In the genomic region with DNA sequence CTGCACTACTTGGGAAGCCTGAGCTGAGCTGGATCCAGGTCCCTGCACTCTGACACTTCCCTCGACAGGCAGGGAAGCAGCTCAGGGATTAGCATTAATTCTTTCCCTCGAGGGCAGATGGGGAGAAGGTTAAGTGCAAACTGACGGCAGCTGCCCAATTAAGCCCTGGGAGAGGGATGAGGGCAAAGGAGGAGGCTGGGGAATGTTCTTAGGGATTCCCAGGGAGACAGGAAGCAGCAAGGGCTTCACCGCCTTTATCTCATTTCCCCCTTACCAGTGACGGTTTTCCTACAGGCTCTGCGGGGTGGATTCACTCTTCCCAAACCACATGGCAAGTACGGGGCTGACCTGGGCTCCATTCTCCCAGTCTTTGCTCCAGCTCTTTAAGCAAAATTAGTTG, we compare ENCODE assay signal across 17 cellular contexts.
DNase-seq lines count a peak whose midpoint lies in the region; ATAC-seq, FAIRE-seq and TF ChIP-seq lines count a peak whose summit lies in the region.
"Had no signal": no experiment of that assay in that cellular context is flagged by ENCODE, and none has a peak within 500 bp of the region (broad histone marks: within the 10 kb centered on the region; RNA-seq: fewer than 3 reads in every experiment).

No MANE protein-coding gene starts in this region.

- POLR2A ChIA-PET in H1 (lab: Charles Lee; ENCODE audit: partially characterized antibody), result interaction anchor here (0.5 kb wide), 1 partner anchor 13 kb away, joined by 3 read pairs; no protein-coding TSS in a partner anchor
- POLR2A ChIA-PET in T-cell (lab: Charles Lee), result interaction anchor here in 1 of 2 donors (0.6 kb wide), 1 partner anchor 119 kb away, joined by 3 read pairs; no protein-coding TSS in a partner anchor

- no peak overlapping the region for H2BK15ac ChIP-seq in H1 (ENCODE audit: low read length)
- H2BK15ac ChIP-seq in neuronal stem cell (ENCODE audit: low read length), result no peak overlapping the region

- no peaks in the 10 kb centered on the region for H3K9me3 ChIP-seq in H1 (ENCODE audit: insufficient read depth in 2 of 2, low read depth in 1 of 2, low read length in 1 of 2)
- no peaks in the 10 kb centered on the region for H3K9me3 ChIP-seq in neuronal stem cell (replicated peaks in 1 of 2; ENCODE audit: control insufficient read depth in 2 of 2, insufficient read depth in 1 of 2, low read depth in 1 of 2, low read length in 2 of 2)
- H3K9me3 ChIP-seq: BLaER1 treated with 17β-estradiol and CSF1 and Interleukin-3, amounts not matched to agents 10 nM and 100 nM; body of pancreas had no signal

- no peak for TF ChIP-seq POLR2A in H1 (IDR thresholded peaks at IDR 0.05; ENCODE audit: control extremely low read depth in 1 of 2, low read depth in 2 of 2, low read length in 2 of 2)

- TF ChIP-seq EP300 in H1 (IDR thresholded peaks at IDR 0.05; ENCODE audit: borderline replicate concordance in 1 of 2, low read depth in 2 of 2, low read length in 2 of 2), result no peak

- H2AFZ ChIP-seq in H1 (ENCODE audit: low read length) (peak overlapping the region; percentile 74; the same call in 1 of the 2 replicates), neuronal stem cell (ENCODE audit: low read length) (peak overlapping the region; percentile 35)

- H4K91ac ChIP-seq in H1 (replicated peaks; ENCODE audit: insufficient read length, low read length) (no peak overlapping the region), neuronal stem cell (ENCODE audit: low read depth, low read length, poor library complexity) (no peak overlapping the region)

- no peaks in the 10 kb centered on the region for H3K23me2 ChIP-seq in H1 (ENCODE audit: low read depth, low read length)

- ATAC-seq in T-cell (replicated peaks in 1 of 4) (no peak), GM18498 (IDR thresholded peaks at IDR 0.05; ENCODE audit: unreplicated experiment) (no peak)
- ATAC-seq: body of pancreas; stimulated activated effector memory CD8-positive, alpha-beta T cell treated with anti-CD3 and anti-CD28 coated beads, Interleukin-12 subunit alpha, Interleukin-12 subunit beta, amount 100 ng/mL, for 72 hours had no signal

- no peak overlapping the region for H3K27ac ChIP-seq in H1 (ENCODE audit: low read depth, low read length)
- no peak overlapping the region for H3K27ac ChIP-seq in neuronal stem cell (replicated peaks; ENCODE audit: low read length)
- H3K27ac ChIP-seq: BLaER1 treated with 17β-estradiol and CSF1 and Interleukin-3, amounts not matched to agents 10 nM and 100 nM; body of pancreas had no signal

- H3K36me3 ChIP-seq in H1 (ENCODE audit: control insufficient read depth in 2 of 4, insufficient read depth in 4 of 4, low read length in 3 of 4) (no peaks in the 10 kb centered on the region), neuronal stem cell (replicated peaks in 1 of 2; ENCODE audit: control insufficient read depth in 2 of 2, insufficient read depth in 2 of 2, low read length in 2 of 2) (no peaks in the 10 kb centered on the region)
- H3K36me3 ChIP-seq: BLaER1 treated with 17β-estradiol and CSF1 and Interleukin-3, amounts not matched to agents 10 nM and 100 nM had no signal

- 71% methylated on average over 7 of the region's 7 CpGs; no CpG with 5 or more reads in 1 of the 2 experiments for WGBS in H1 (ENCODE audit: extremely low coverage in 1 of 2, insufficient coverage in 1 of 2, insufficient read length in 1 of 2, insufficient replicate concordance in 2 of 2, low coverage in 1 of 2, low lambda C conversion rate in 2 of 2, missing lambda C conversion rate in 1 of 2), 2 experiments
- WGBS in neuronal stem cell (ENCODE audit: extremely low coverage in 2 of 2, insufficient read length in 2 of 2, insufficient replicate concordance in 1 of 2), 2 donors, result no CpG with 5 or more reads among the region's 7 CpGs

- no peak overlapping the region for H2BK120ac ChIP-seq in H1 (replicated peaks; ENCODE audit: low read depth, low read length)
- no peak overlapping the region for H2BK120ac ChIP-seq in neuronal stem cell (ENCODE audit: low read depth, low read length)

- TF ChIP-seq RAD21 in H1 (IDR thresholded peaks at IDR 0.05 in 1 of 2, conservative IDR thresholded peaks at IDR 0.05 in 1 of 2; ENCODE audit: low read depth in 2 of 2, low read length in 2 of 2), result no peak

- H3K18ac ChIP-seq in H1 (ENCODE audit: extremely low read depth, low read length), result peak overlapping the region; percentile 56; the same call in 1 of the 2 replicates
- peak overlapping the region; percentile 29 for H3K18ac ChIP-seq in neuronal stem cell (ENCODE audit: low read length)

- H4K20me1 ChIP-seq in H1 (replicated peaks in 1 of 2; ENCODE audit: control insufficient read depth in 1 of 2, insufficient read depth in 2 of 2, low read length in 2 of 2), result no peaks in the 10 kb centered on the region
- H4K20me1 ChIP-seq: BLaER1 treated with 17β-estradiol and CSF1 and Interleukin-3, amounts not matched to agents 10 nM and 100 nM had no signal

- no peaks in the 10 kb centered on the region for H3K36me3 Mint-ChIP-seq in T-cell
- H3K36me3 Mint-ChIP-seq: immature natural killer cell; stimulated activated effector memory CD8-positive, alpha-beta T cell treated with anti-CD3 and anti-CD28 coated beads, Interleukin-12 subunit alpha, Interleukin-12 subunit beta, amount 100 ng/mL, for 72 hours had no signal

- no peak overlapping the region for H3K23ac ChIP-seq in H1 (ENCODE audit: insufficient read length)
- H3K23ac ChIP-seq in neuronal stem cell (ENCODE audit: low read depth, low read length, poor library complexity), result no peak overlapping the region

- H2BK12ac ChIP-seq in H1 (ENCODE audit: low read depth, low read length), result peak overlapping the region; percentile 75; the same call in 1 of the 2 replicates
- no peak overlapping the region for H2BK12ac ChIP-seq in neuronal stem cell (ENCODE audit: low read length)

- H3K4me1 ChIP-seq in H1 (replicated peaks in 1 of 4; ENCODE audit: control insufficient read depth in 3 of 4, insufficient read depth in 4 of 4, low read length in 3 of 4) (peaks cover 0 to 13% (median 7%) of the 10 kb centered on the region in 4 experiments; a peak in 6 of 7 replicates), neuronal stem cell (ENCODE audit: control insufficient read depth in 2 of 2, insufficient read depth in 1 of 2, low read depth in 1 of 2, low read length in 2 of 2) (peaks cover 0 to 2% of the 10 kb centered on the region in 2 donors)
- H3K4me1 ChIP-seq: body of pancreas had no signal

- H3K4ac ChIP-seq in H1 (replicated peaks; ENCODE audit: insufficient read length, low read depth, low read length) (no peak overlapping the region), neuronal stem cell (ENCODE audit: low read length) (no peak overlapping the region)

- no peak overlapping the region for H3K27ac Mint-ChIP-seq in T-cell
- H3K27ac Mint-ChIP-seq: immature natural killer cell; stimulated activated effector memory CD8-positive, alpha-beta T cell treated with anti-CD3 and anti-CD28 coated beads, Interleukin-12 subunit alpha, Interleukin-12 subunit beta, amount 100 ng/mL, for 72 hours had no signal

- H3K79me1 ChIP-seq in H1 (ENCODE audit: low read depth, low read length) (0 out of 2 replicates have a peak, but pooled peaks cover 2% of the 10 kb centered on the region), neuronal stem cell (ENCODE audit: low read depth, low read length) (no peaks in the 10 kb centered on the region)

- no peaks in the 10 kb centered on the region for H3K79me2 ChIP-seq in H1 (ENCODE audit: control insufficient read depth in 1 of 2, insufficient read depth in 2 of 2, low read length in 2 of 2)

- no peak overlapping the region for H2BK5ac ChIP-seq in H1 (ENCODE audit: low read depth, low read length)
- no peak overlapping the region for H2BK5ac ChIP-seq in neuronal stem cell (ENCODE audit: low read length)

- no peaks in the 10 kb centered on the region for H3K9me3 Mint-ChIP-seq in T-cell
- H3K9me3 Mint-ChIP-seq: stimulated activated effector memory CD8-positive, alpha-beta T cell treated with anti-CD3 and anti-CD28 coated beads, Interleukin-12 subunit alpha, Interleukin-12 subunit beta, amount 100 ng/mL, for 72 hours had no signal

- no peak overlapping the region for H4K5ac ChIP-seq in H1 (ENCODE audit: insufficient read length, low read depth, low read length)

- no peak for FAIRE-seq in H1 (lab: Jason Lieb, UNC)
- FAIRE-seq: G401.6 had no signal

- H2AK5ac ChIP-seq in H1 (ENCODE audit: low read depth, low read length) (no peak overlapping the region), neuronal stem cell (ENCODE audit: low read depth, low read length) (no peak overlapping the region)

- H3K9ac ChIP-seq in H1 (replicated peaks in 1 of 4; ENCODE audit: extremely low read depth in 1 of 4, low read depth in 3 of 4, low read length in 3 of 4) (no peak overlapping the region), neuronal stem cell (ENCODE audit: low read depth, low read length, poor library complexity) (no peak overlapping the region)
- H3K9ac ChIP-seq: BLaER1 treated with 17β-estradiol and CSF1 and Interleukin-3, amounts not matched to agents 10 nM and 100 nM had no signal

- no peak overlapping the region for H3K14ac ChIP-seq in H1 (ENCODE audit: insufficient read length)
- H3K14ac ChIP-seq in neuronal stem cell (ENCODE audit: low read length), result peak overlapping the region; percentile 12

- H3K56ac ChIP-seq in H1 (replicated peaks; ENCODE audit: insufficient read length, low read depth, low read length), result no peak overlapping the region

- H3K27me3 Mint-ChIP-seq in T-cell, result no peaks in the 10 kb centered on the region

- no peak overlapping the region for H3K4me3 Mint-ChIP-seq in T-cell
- H3K4me3 Mint-ChIP-seq: immature natural killer cell; stimulated activated effector memory CD8-positive, alpha-beta T cell treated with anti-CD3 and anti-CD28 coated beads, Interleukin-12 subunit alpha, Interleukin-12 subunit beta, amount 100 ng/mL, for 72 hours had no signal

- TF ChIP-seq CTCF in H1 (IDR thresholded peaks at IDR 0.05; ENCODE audit: control extremely low read depth in 1 of 3, insufficient read depth in 1 of 3, low read depth in 1 of 3, low read length in 3 of 3), result no peak

- no peak overlapping the region for H4K8ac ChIP-seq in H1 (ENCODE audit: extremely low read depth, insufficient read depth, low read length)
- no peak overlapping the region for H4K8ac ChIP-seq in neuronal stem cell (ENCODE audit: low read depth, low read length)

- H3K4me1 Mint-ChIP-seq in T-cell, result peaks cover 0 to 4% (median under 1%) of the 10 kb centered on the region in 3 donors
- H3K4me1 Mint-ChIP-seq: stimulated activated effector memory CD8-positive, alpha-beta T cell treated with anti-CD3 and anti-CD28 coated beads, Interleukin-12 subunit alpha, Interleukin-12 subunit beta, amount 100 ng/mL, for 72 hours had no signal

- peak; percentile 41 for DNase-seq in Daoy (ENCODE audit: low read depth)
- peak; percentile 93 to 97 for DNase-seq in NCI-H524 (lab: John Stamatoyannopoulos, UW)
- DNase-seq in H1 (ENCODE audit: low read depth in 1 of 2, low spot score in 2 of 2), result no peak
- DNase-seq in neuronal stem cell (ENCODE audit: low spot score), result no peak
- DNase-seq in T-cell, result no peak
- no peak for DNase-seq in HPDE6-E6E7 (ENCODE audit: extremely low spot score)
- DNase-seq: activated gamma-delta T cell treated with Interleukin-2 at 50 U/mL for 16 hours; body of pancreas; foreskin fibroblast; immature natural killer cell; KBM-7; NCI-H187; stimulated activated CD4-positive, alpha-beta T cell treated with anti-CD3 and anti-CD28 coated beads, Interleukin-4, amount 100 ng/mL, for 4 hours had no signal

- H3K4me2 ChIP-seq in H1 (ENCODE audit: insufficient read depth in 1 of 2, low read depth in 2 of 2, low read length in 2 of 2), result no peak overlapping the region
- no peak overlapping the region for H3K4me2 ChIP-seq in neuronal stem cell (ENCODE audit: insufficient read depth, low read length, poor library complexity, severe bottlenecking)
- H3K4me2 ChIP-seq: BLaER1 treated with 17β-estradiol and CSF1 and Interleukin-3, amounts not matched to agents 10 nM and 100 nM had no signal

- CTCF ChIA-PET in H1 (lab: Charles Lee; ENCODE audit: partially characterized antibody) (no interaction called here), T-cell (lab: Charles Lee) (no interaction called here)

- H3K27me3 ChIP-seq in H1 (replicated peaks in 1 of 4; ENCODE audit: control insufficient read depth in 3 of 4, extremely low read depth in 1 of 4, insufficient read depth in 3 of 4, low read length in 3 of 4) (no peaks in the 10 kb centered on the region; a peak in 2 of 7 replicates), neuronal stem cell (ENCODE audit: control insufficient read depth in 3 of 3, insufficient read depth in 3 of 3, low read depth in 1 of 3, low read length in 3 of 3) (peaks cover 0 to 39% (median 0%) of the 10 kb centered on the region in 3 experiments)
- H3K27me3 ChIP-seq: BLaER1 treated with 17β-estradiol and CSF1 and Interleukin-3, amounts not matched to agents 10 nM and 100 nM; body of pancreas had no signal

- H2BK20ac ChIP-seq in H1 (ENCODE audit: low read length), result no peak overlapping the region

- H3K4me3 ChIP-seq in H1 (ENCODE audit: extremely low read depth in 1 of 4, insufficient read depth in 2 of 4, low read depth in 3 of 4, low read length in 4 of 4) (no peak overlapping the region), neuronal stem cell (ENCODE audit: low read length in 2 of 2) (no peak overlapping the region)
- H3K4me3 ChIP-seq: BLaER1 treated with 17β-estradiol and CSF1 and Interleukin-3, amounts not matched to agents 10 nM and 100 nM; body of pancreas had no signal

Comparison
In these comparisons a context has a peak if more than half of its experiments do, and no peak if none do; other contexts are left out.
1. DNase-seq: peak in Daoy (single experiment) and NCI-H524 (2 of 2); none in H1 (0 of 2), neuronal stem cell (single experiment), T-cell (0 of 34) and HPDE6-E6E7 (single experiment).